8 cellular contexts compared by ENCODE assay signal in the genomic region with DNA sequence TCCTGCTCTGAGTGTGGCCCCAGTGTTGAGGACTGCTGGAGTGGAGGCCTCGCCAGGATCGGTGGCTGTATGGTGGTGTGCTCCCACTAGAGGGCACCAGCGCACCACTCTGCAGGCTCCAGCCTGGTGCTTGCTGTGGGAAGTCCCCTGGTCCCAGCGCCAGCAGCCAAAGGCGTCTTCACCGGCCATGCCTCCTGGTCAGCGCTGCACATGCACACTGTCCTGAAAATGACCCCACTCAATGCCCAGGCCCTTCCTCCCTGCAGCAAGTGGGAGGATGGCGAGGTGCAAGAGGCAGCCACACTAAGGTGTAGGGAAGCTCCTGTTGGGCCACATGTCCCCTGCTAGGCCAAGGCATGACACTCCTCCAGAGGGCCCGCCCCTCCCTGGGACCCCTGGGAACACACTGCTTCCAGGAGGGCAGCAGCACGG.
DNase-seq lines count a peak whose midpoint lies in the region; TF ChIP-seq lines count a peak whose summit lies in the region.
"Had no signal": no experiment of that assay in that cellular context is flagged by ENCODE, and none has a peak within 500 bp of the region (broad histone marks: within the 10 kb centered on the region; RNA-seq: fewer than 3 reads in every experiment).

No MANE protein-coding gene starts in this region.

- 18% methylated on average over 10 of the region's 10 CpGs for WGBS in hepatocyte (ENCODE audit: low lambda C conversion rate, missing lambda C conversion rate)

- peaks cover 8% of the 10 kb centered on the region for H3K79me2 ChIP-seq in hepatocyte

- no peak overlapping the region for H2AFZ ChIP-seq in hepatocyte

- no peaks in the 10 kb centered on the region for H3K9me2 ChIP-seq in hepatocyte (replicated peaks; ENCODE audit: insufficient read depth)

- no peak overlapping the region for H3K27ac ChIP-seq in hepatocyte
- H3K27ac ChIP-seq: skin epidermis had no signal

- no peaks in the 10 kb centered on the region for H3K9me3 ChIP-seq in hepatocyte (ENCODE audit: low read depth)

- no peak overlapping the region for H3K4me3 ChIP-seq in HFF-Myc (replicated peaks; ENCODE audit: low read depth, low read length)
- H3K4me3 ChIP-seq in hepatocyte: no peak overlapping the region
- H3K4me3 ChIP-seq in skeletal muscle cell (ENCODE audit: low read depth, low read length): no peak overlapping the region
- H3K4me3 ChIP-seq: skin epidermis had no signal

- H3K4me1 ChIP-seq in hepatocyte (ENCODE audit: insufficient read depth): peaks cover 10% of the 10 kb centered on the region

- no peaks in the 10 kb centered on the region for H4K20me1 ChIP-seq in hepatocyte (ENCODE audit: insufficient read depth, poor library complexity, severe bottlenecking)

- no peaks in the 10 kb centered on the region for H3K36me3 ChIP-seq in hepatocyte (replicated peaks; ENCODE audit: insufficient read depth, low read depth)

- no peaks in the 10 kb centered on the region for H3K27me3 ChIP-seq in hepatocyte

- peak overlapping the region; percentile 58 for H3K4me2 ChIP-seq in hepatocyte

- peak; percentile 99 for TF ChIP-seq CTCF in GM12872 (IDR thresholded peaks at IDR 0.05; ENCODE audit: insufficient read depth, low read depth, low read length)
- peak; percentile 89 for TF ChIP-seq CTCF in HFF-Myc (IDR thresholded peaks at IDR 0.05; ENCODE audit: low read depth, low read length, missing control alignments)
- TF ChIP-seq CTCF in hepatocyte (IDR thresholded peaks at IDR 0.05; ENCODE audit: poor library complexity): peak; percentile 91

- DNase-seq in HFF-Myc (ENCODE audit: extremely low read depth, low read depth): peak; percentile 52
- DNase-seq in NCI-H1092 (lab: John Stamatoyannopoulos, UW): peak; percentile 39
- DNase-seq in T-helper 22 cell (ENCODE audit: low read depth): peak; percentile 48
- peak in 55 of 58 donors; percentile 35 to 91 (median 78) for DNase-seq in anterior cingulate cortex (lab: John Stamatoyannopoulos, UW)
- peak; percentile 91 for DNase-seq in hepatocyte (ENCODE audit: low spot score)
- DNase-seq in skeletal muscle cell (ENCODE audit: low read depth): peak; percentile 26

Comparison
In these comparisons a context has a peak if more than half of its experiments do, and no peak if none do; other contexts are left out.
1. DNase-seq: peak in every context shown above with its lines; median percentile 91 in hepatocyte; 78 in anterior cingulate cortex; 52 in HFF-Myc; 48 in T-helper 22 cell; 39 in NCI-H1092; 26 in skeletal muscle cell.